In the genomic region with DNA sequence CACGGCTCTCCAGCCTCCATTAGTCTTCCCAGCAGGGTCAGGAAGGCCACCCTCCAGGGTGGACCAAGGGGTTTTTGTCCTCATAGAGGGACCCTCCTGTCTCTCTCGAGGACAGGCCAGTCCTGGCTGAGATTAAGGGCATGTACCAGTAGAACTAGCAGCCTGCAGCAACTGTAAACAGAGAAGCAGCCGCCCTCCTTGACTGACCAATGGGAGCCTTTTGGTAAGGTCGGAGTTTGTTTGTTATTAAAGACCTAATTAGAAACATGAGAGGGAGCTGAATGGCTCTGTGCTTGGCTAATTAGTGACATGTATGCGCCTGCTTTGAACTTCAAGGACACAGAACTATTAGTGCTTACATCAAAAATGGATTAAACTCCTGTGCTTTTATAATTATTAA, we compare ENCODE assay signal across 14 cellular contexts.
A peak's percentile ranks its signal among the peaks of the same experiment; 100 is the strongest.
DNase-seq lines count a peak whose midpoint lies in the region; ATAC-seq, FAIRE-seq and TF ChIP-seq lines count a peak whose summit lies in the region.
"Had no signal": no experiment of that assay in that cellular context is flagged by ENCODE, and none has a peak within 500 bp of the region (broad histone marks: within the 10 kb centered on the region; RNA-seq: fewer than 3 reads in every experiment).

No MANE protein-coding gene starts in this region.

- H3K4me1 ChIP-seq in BLaER1 (peaks cover 88% of the 10 kb centered on the region), mucosa of descending colon (ENCODE audit: low read depth) (no peaks in the 10 kb centered on the region)

- no peak overlapping the region for H3K4me3 ChIP-seq in BLaER1
- no peak overlapping the region for H3K4me3 ChIP-seq in LNCaP clone FGC (ENCODE audit: low read depth, low read length)
- H3K4me3 ChIP-seq in mucosa of descending colon, result no peak overlapping the region

- ATAC-seq in T-helper 17 cell (no peak), GM19463 (IDR thresholded peaks at IDR 0.05; ENCODE audit: unreplicated experiment) (no peak), HG03025 (IDR thresholded peaks at IDR 0.05; ENCODE audit: low FRiP score, unreplicated experiment) (no peak), mucosa of descending colon (no peak)

- peaks cover 13% of the 10 kb centered on the region for H3K4me1 Mint-ChIP-seq in T-helper 17 cell

- H3K27me3 ChIP-seq in BLaER1, result no peaks in the 10 kb centered on the region

- peak overlapping the region; percentile 49; the same call in 1 of the 2 replicates for H3K9ac ChIP-seq in BLaER1

- no peaks in the 10 kb centered on the region for H3K27me3 Mint-ChIP-seq in T-helper 17 cell
- H3K27me3 Mint-ChIP-seq: dendritic cell treated with granulocyte-macrophage colony-stimulating factor and Interleukin-4, amounts not matched to agents 40 ng/mL and 50 ng/mL, for 4 days; natural killer cell treated with Interleukin-12 subunit alpha and Interleukin-12 subunit beta and Interleukin-15 and Interleukin-18, amount 100 ng/mL, for 72 hours had no signal

- H3K27ac ChIP-seq in BLaER1, result peak overlapping the region; percentile 63; the same call in 1 of the 2 replicates

- H3K36me3 Mint-ChIP-seq in T-helper 17 cell (ENCODE audit: low read depth), result peaks cover 6% of the 10 kb centered on the region
- H3K36me3 Mint-ChIP-seq: natural killer cell treated with Interleukin-12 subunit alpha and Interleukin-12 subunit beta and Interleukin-15 and Interleukin-18, amount 100 ng/mL, for 72 hours had no signal

- peak overlapping the region; percentile 28; the same call in 1 of the 2 replicates for H3K4me2 ChIP-seq in BLaER1

- TF ChIP-seq CTCF in LNCaP clone FGC (IDR thresholded peaks at IDR 0.05; ENCODE audit: control insufficient read depth, extremely low read depth, insufficient read depth) (no peak), mucosa of descending colon (IDR thresholded peaks at IDR 0.05) (no peak)

- no peak overlapping the region for H3K4me3 Mint-ChIP-seq in T-helper 17 cell
- H3K4me3 Mint-ChIP-seq: dendritic cell treated with granulocyte-macrophage colony-stimulating factor and Interleukin-4, amounts not matched to agents 40 ng/mL and 50 ng/mL, for 4 days; natural killer cell treated with Interleukin-12 subunit alpha and Interleukin-12 subunit beta and Interleukin-15 and Interleukin-18, amount 100 ng/mL, for 72 hours had no signal

- DNase-seq in LNCaP clone FGC (ENCODE audit: low read depth), result peak; percentile 4
- no peak for DNase-seq in T-helper 17 cell
- DNase-seq in midbrain (lab: John Stamatoyannopoulos, UW), result peak; percentile 44
- DNase-seq in mucosa of descending colon, result no peak
- DNase-seq in GM19239 (ENCODE audit: insufficient read length, low spot score), result no peak
- DNase-seq: activated CD4-positive, CD25-positive, alpha-beta regulatory T cell; activated naive CD4-positive, alpha-beta T cell; RPMI8226; stimulated activated CD4-positive, alpha-beta T cell treated with anti-CD3 and anti-CD28 coated beads, Interleukin-1b, Interleukin-23, amount 100 ng/mL, for 48 hours had no signal

- H4K20me1 ChIP-seq in BLaER1, result peaks cover 36% of the 10 kb centered on the region; the same call in 1 of the 2 replicates

- H3K9me3 ChIP-seq in BLaER1, result no peaks in the 10 kb centered on the region
- no peaks in the 10 kb centered on the region for H3K9me3 ChIP-seq in T-helper 17 cell (ENCODE audit: control insufficient read depth, low read length, poor library complexity, severe bottlenecking)
- no peaks in the 10 kb centered on the region for H3K9me3 ChIP-seq in mucosa of descending colon

- FAIRE-seq in GM19239 (lab: Jason Lieb, UNC), result no peak

- peak overlapping the region; percentile 87 for H3K27ac Mint-ChIP-seq in T-helper 17 cell
- H3K27ac Mint-ChIP-seq: dendritic cell treated with granulocyte-macrophage colony-stimulating factor and Interleukin-4, amounts not matched to agents 40 ng/mL and 50 ng/mL, for 4 days had no signal

- H3K36me3 ChIP-seq in BLaER1 (peaks cover 97% of the 10 kb centered on the region), mucosa of descending colon (ENCODE audit: low read depth) (no peaks in the 10 kb centered on the region)

- intact Hi-C loops in mucosa of descending colon (cut with DNase I, micrococcal nuclease), result loop anchor here (10.0 kb wide), 2 partner anchors 60 to 420 kb away; no protein-coding TSS in a partner anchor

Comparison
In these comparisons a context has a peak if more than half of its experiments do, and no peak if none do; other contexts are left out.
1. DNase-seq: peak in LNCaP clone FGC (single experiment) and midbrain (single experiment); none in T-helper 17 cell (0 of 3), mucosa of descending colon (0 of 3) and GM19239 (single experiment).